ENCODE assay signal across 2 cellular contexts in the genomic region with DNA sequence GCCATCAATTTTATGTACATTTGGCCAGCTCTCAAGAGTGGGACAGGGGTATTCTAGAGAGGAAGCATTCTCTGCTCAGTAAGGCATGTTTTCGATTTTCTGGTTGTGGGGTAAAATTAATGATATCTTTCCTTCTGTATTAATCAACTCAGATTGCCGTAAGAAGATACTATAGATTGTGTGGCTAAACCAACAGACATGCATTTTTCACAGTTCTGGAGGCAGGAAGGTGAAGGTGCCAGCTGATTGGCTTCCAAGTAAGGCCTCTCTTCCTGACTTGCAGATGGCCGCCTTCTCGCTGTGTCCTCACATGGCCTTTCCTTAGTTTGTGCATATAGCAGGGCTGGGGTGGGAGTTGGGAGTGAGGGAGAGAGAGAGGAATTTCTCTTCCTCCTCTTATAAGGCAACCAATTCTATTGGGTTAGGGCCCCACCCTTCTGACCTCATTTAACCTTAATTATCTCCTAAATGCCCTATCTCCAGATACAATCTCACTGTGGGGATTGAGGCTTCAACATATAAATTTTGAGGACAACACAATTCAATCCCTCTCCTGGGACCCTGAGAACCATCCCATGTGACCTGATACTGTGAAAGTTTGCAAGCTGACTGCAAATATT.
TF ChIP-seq lines count a peak whose summit lies in the region.

No MANE protein-coding gene starts in this region.

TF ChIP-seq in HepG2, 621 proteins besides CTCF, POLR2A, EP300 and RAD21:
- no peak for TF ChIP-seq BORCS8-MEF2B (CRISPR knock-in tag; IDR thresholded peaks at IDR 0.05)
- TF ChIP-seq, protein P1, sequence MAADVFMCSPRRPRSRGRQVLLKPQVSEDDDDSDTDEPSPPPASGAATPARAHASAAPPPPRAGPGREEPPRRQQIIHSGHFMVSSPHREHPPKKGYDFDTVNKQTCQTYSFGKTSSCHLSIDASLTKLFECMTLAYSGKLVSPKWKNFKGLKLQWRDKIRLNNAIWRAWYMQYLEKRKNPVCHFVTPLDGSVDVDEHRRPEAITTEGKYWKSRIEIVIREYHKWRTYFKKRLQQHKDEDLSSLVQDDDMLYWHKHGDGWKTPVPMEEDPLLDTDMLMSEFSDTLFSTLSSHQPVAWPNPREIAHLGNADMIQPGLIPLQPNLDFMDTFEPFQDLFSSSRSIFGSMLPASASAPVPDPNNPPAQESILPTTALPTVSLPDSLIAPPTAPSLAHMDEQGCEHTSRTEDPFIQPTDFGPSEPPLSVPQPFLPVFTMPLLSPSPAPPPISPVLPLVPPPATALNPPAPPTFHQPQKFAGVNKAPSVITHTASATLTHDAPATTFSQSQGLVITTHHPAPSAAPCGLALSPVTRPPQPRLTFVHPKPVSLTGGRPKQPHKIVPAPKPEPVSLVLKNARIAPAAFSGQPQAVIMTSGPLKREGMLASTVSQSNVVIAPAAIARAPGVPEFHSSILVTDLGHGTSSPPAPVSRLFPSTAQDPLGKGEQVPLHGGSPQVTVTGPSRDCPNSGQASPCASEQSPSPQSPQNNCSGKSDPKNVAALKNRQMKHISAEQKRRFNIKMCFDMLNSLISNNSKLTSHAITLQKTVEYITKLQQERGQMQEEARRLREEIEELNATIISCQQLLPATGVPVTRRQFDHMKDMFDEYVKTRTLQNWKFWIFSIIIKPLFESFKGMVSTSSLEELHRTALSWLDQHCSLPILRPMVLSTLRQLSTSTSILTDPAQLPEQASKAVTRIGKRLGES (CRISPR knock-in tag; IDR thresholded peaks at IDR 0.05; ENCODE audit: borderline replicate concordance), result no peak
- no peak for TF ChIP-seq PRPF4 (IDR thresholded peaks at IDR 0.05; ENCODE audit: low read depth, low read length, poor library complexity, severe bottlenecking)
- TF ChIP-seq ZNF264 (CRISPR knock-in tag; IDR thresholded peaks at IDR 0.05), result peak; percentile 86

TF ChIP-seq in GM12878, 131 proteins besides CTCF, POLR2A, EP300 and RAD21:
- TF ChIP-seq BRCA1 (IDR thresholded peaks at IDR 0.05; ENCODE audit: low read depth, low read length) (no peak), STAT3 (IDR thresholded peaks at IDR 0.05; ENCODE audit: low read depth, low read length) (no peak)
- TF ChIP-seq, protein P2, sequence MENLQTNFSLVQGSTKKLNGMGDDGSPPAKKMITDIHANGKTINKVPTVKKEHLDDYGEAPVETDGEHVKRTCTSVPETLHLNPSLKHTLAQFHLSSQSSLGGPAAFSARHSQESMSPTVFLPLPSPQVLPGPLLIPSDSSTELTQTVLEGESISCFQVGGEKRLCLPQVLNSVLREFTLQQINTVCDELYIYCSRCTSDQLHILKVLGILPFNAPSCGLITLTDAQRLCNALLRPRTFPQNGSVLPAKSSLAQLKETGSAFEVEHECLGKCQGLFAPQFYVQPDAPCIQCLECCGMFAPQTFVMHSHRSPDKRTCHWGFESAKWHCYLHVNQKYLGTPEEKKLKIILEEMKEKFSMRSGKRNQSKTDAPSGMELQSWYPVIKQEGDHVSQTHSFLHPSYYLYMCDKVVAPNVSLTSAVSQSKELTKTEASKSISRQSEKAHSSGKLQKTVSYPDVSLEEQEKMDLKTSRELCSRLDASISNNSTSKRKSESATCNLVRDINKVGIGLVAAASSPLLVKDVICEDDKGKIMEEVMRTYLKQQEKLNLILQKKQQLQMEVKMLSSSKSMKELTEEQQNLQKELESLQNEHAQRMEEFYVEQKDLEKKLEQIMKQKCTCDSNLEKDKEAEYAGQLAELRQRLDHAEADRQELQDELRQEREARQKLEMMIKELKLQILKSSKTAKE (IDR thresholded peaks at IDR 0.05; ENCODE audit: low read depth, poor library complexity, severe bottlenecking), result peak; percentile 7
